1 cellular context compared by ENCODE assay signal in the genomic region with DNA sequence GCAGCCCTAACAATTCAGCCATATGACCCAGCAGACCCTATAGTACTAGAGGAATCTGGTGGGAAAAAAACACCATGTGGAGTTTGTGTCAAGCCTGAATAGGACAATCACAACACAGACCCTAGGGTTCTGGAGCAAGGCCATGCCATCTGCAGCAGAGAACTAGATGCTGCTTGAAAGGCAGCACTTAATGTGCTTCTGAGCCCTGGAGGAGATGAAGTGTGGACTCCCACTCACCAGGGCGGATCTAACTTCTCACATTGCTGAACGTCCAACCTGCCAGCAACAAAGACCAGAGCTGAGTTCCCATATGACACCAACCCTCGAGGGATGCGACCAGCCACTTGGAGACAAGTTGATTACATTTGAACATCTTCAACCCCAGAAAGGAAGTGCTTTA.
TF ChIP-seq lines count a peak whose summit lies in the region.

No MANE protein-coding gene starts in this region.

TF ChIP-seq in IMR-90, 13 proteins besides CTCF, POLR2A, EP300 and RAD21:
- TF ChIP-seq MXI1 (IDR thresholded peaks at IDR 0.05; ENCODE audit: borderline replicate concordance, low read depth, low read length) (no peak), CHD1 (IDR thresholded peaks at IDR 0.05; ENCODE audit: low read depth, low read length) (no peak), SMC3 (IDR thresholded peaks at IDR 0.05; ENCODE audit: low read depth, low read length) (no peak), RCOR1 (IDR thresholded peaks at IDR 0.05; ENCODE audit: insufficient replicate concordance, low read length) (no peak), MAZ (IDR thresholded peaks at IDR 0.05; ENCODE audit: borderline replicate concordance, low read depth, low read length) (no peak), RFX5 (IDR thresholded peaks at IDR 0.05; ENCODE audit: low read depth, low read length) (no peak), CEBPB (IDR thresholded peaks at IDR 0.05; ENCODE audit: low read depth, low read length) (no peak)
- TF ChIP-seq, protein P1, sequence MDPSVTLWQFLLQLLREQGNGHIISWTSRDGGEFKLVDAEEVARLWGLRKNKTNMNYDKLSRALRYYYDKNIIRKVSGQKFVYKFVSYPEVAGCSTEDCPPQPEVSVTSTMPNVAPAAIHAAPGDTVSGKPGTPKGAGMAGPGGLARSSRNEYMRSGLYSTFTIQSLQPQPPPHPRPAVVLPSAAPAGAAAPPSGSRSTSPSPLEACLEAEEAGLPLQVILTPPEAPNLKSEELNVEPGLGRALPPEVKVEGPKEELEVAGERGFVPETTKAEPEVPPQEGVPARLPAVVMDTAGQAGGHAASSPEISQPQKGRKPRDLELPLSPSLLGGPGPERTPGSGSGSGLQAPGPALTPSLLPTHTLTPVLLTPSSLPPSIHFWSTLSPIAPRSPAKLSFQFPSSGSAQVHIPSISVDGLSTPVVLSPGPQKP (IDR thresholded peaks at IDR 0.05; ENCODE audit: borderline replicate concordance, low read depth, low read length) = no peak
TF ChIP-seq in IMR-90: peak in this region for 0.
